20 cellular contexts compared by ENCODE assay signal in genomic region chr21:28908351-28908750, GRCh38.
DNase-seq lines count a peak whose midpoint lies in the region; TF ChIP-seq lines count a peak whose summit lies in the region.
"Had no signal": no experiment of that assay in that cellular context is flagged by ENCODE, and none has a peak within 500 bp of the region (broad histone marks: within the 10 kb centered on the region; RNA-seq: fewer than 3 reads in every experiment).

No MANE protein-coding gene starts in this region.

- TF ChIP-seq CTCF in coronary artery (IDR thresholded peaks at IDR 0.05) = no peak

- in situ Hi-C loops in G401 (cut with HindIII; ENCODE audit: low sequenced_read_pairs) = no loop called here

- no peak for TF ChIP-seq EP300 in Ishikawa (IDR thresholded peaks at IDR 0.05; ENCODE audit: borderline replicate concordance)

- H3K4me3 ChIP-seq in coronary artery = no peak overlapping the region
- H3K4me3 ChIP-seq: BLaER1, GM23248 had no signal

- DNase-seq in G401 (ENCODE audit: low spot score) (peak; percentile 76), cerebellar cortex (ENCODE audit: low spot score) (peak; percentile 93), iPS-NIHi11 (ENCODE audit: low spot score) (peak; percentile 13), GM03348 (ENCODE audit: low spot score) (no peak), inferior parietal cortex (ENCODE audit: extremely low spot score) (no peak), coronary artery (ENCODE audit: low spot score) (no peak), ecto neural progenitor cell (ENCODE audit: low spot score) (no peak)
- DNase-seq: CD4-positive, alpha-beta T cell; CD8-positive, alpha-beta memory T cell; DMS 273 treated with DMSO at 0.1 percent for 48 hours; DMS79; EL; GF-D8; GM23248; H9; HFFc6 had no signal

- no peak for TF ChIP-seq RAD21 in Ishikawa (IDR thresholded peaks at IDR 0.05; ENCODE audit: low read depth)

- no peak overlapping the region for H3K27ac ChIP-seq in coronary artery
- H3K27ac ChIP-seq: 22Rv1, BLaER1, C4-2B, GM23248 had no signal

TF ChIP-seq in Ishikawa, 13 proteins besides CTCF, POLR2A, EP300 and RAD21:
- TF ChIP-seq TCF12 (IDR thresholded peaks at IDR 0.05; ENCODE audit: low read depth) (no peak), EGR1 (IDR thresholded peaks at IDR 0.05) (no peak), TAF1 (IDR thresholded peaks at IDR 0.05; ENCODE audit: low read depth) (no peak), ZBTB7A (IDR thresholded peaks at IDR 0.05; ENCODE audit: low read depth) (no peak), REST (IDR thresholded peaks at IDR 0.05; ENCODE audit: low read depth) (no peak), FOXM1 (IDR thresholded peaks at IDR 0.05; ENCODE audit: borderline replicate concordance, low read depth) (no peak), TEAD4 (IDR thresholded peaks at IDR 0.05) (peak; percentile 78)

Comparison
In these comparisons a context has a peak if more than half of its experiments do, and no peak if none do; other contexts are left out.
1. DNase-seq: peak in G401 (single experiment), cerebellar cortex (single experiment) and iPS-NIHi11 (single experiment); none in GM03348 (single experiment), inferior parietal cortex (single experiment), coronary artery (single experiment) and ecto neural progenitor cell (single experiment).